12 cellular contexts compared by ENCODE assay signal in genomic region chr5:118548761-118549160, GRCh38.
DNase-seq lines count a peak whose midpoint lies in the region; ATAC-seq and TF ChIP-seq lines count a peak whose summit lies in the region.
"Had no signal": no experiment of that assay in that cellular context is flagged by ENCODE, and none has a peak within 500 bp of the region (broad histone marks: within the 10 kb centered on the region; RNA-seq: fewer than 3 reads in every experiment).

No MANE protein-coding gene starts in this region.

- intact Hi-C loops in MCF 10A (cut with micrococcal nuclease) = no loop called here
- intact Hi-C loops in breast epithelium (cut with DNase I; ENCODE audit: low total_unique reads) = no loop called here
- intact Hi-C loops in spleen (cut with DNase I; ENCODE audit: low total_unique reads) = no loop called here

- no peak overlapping the region for H3K27ac ChIP-seq in breast epithelium
- no peak overlapping the region for H3K27ac ChIP-seq in spleen
- H3K27ac ChIP-seq: psoas muscle, testis had no signal

- H3K9me3 Mint-ChIP-seq in MCF 10A (ENCODE audit: unreplicated experiment) = no peaks in the 10 kb centered on the region
- H3K9me3 Mint-ChIP-seq: activated CD8-positive, alpha-beta T cell treated with anti-CD3 and anti-CD28 coated beads for 36 hours; activated naive CD8-positive, alpha-beta T cell treated with anti-CD3 and anti-CD28 coated beads for 36 hours had no signal

- H3K36me3 Mint-ChIP-seq in MCF 10A (ENCODE audit: insufficient read depth, unreplicated experiment) = no peaks in the 10 kb centered on the region
- H3K36me3 Mint-ChIP-seq: activated naive CD8-positive, alpha-beta T cell treated with anti-CD3 and anti-CD28 coated beads for 36 hours had no signal

- H3K4me3 ChIP-seq in breast epithelium = no peak overlapping the region
- H3K4me3 ChIP-seq in fibroblast of the aortic adventitia (ENCODE audit: low read depth, low read length) = no peak overlapping the region
- H3K4me3 ChIP-seq in spleen = no peak overlapping the region
- H3K4me3 ChIP-seq: psoas muscle, testis had no signal

- POLR2A ChIA-PET in MCF 10A (lab: Yijun Ruan, JAX) = interaction anchor here (1.2 kb wide), 1 partner anchor 12 kb away, joined by 5 read pairs; no protein-coding TSS in a partner anchor

- no TSS peak for BruUV-seq in MCF 10A (replicated peaks; lab: Mats Ljungman, UMichigan)

- TF ChIP-seq POLR2A in breast epithelium (IDR thresholded peaks at IDR 0.05) (no peak), spleen (IDR thresholded peaks at IDR 0.05) (no peak)

- no peak for TF ChIP-seq CTCF in MCF 10A (IDR thresholded peaks at IDR 0.05; ENCODE audit: unreplicated experiment)
- TF ChIP-seq CTCF in breast epithelium (IDR thresholded peaks at IDR 0.05) = no peak
- TF ChIP-seq CTCF in fibroblast of the aortic adventitia (IDR thresholded peaks at IDR 0.05; ENCODE audit: insufficient read depth, low read length) = no peak
- TF ChIP-seq CTCF in spleen (IDR thresholded peaks at IDR 0.05 in 8 of 11, conservative IDR thresholded peaks at IDR 0.05 in 3 of 11) = no peak

- peak; percentile 85 for DNase-seq in MCF 10A (ENCODE audit: unreplicated experiment)
- no peak for DNase-seq in breast epithelium (ENCODE audit: low spot score in 2 of 2)
- DNase-seq in SW480 (ENCODE audit: low spot score) = peak; percentile 7
- DNase-seq in fibroblast of the aortic adventitia (ENCODE audit: low read depth) = peak; percentile 59
- DNase-seq in spleen = no peak
- no peak for DNase-seq in cortex of kidney (lab: John Stamatoyannopoulos, UW)
- no peak for DNase-seq in activated naive CD4-positive, alpha-beta T cell (lab: John Stamatoyannopoulos, UW)
- DNase-seq: activated CD8-positive, alpha-beta T cell treated with anti-CD3 and anti-CD28 coated beads for 36 hours; activated naive CD8-positive, alpha-beta T cell treated with anti-CD3 and anti-CD28 coated beads for 36 hours; psoas muscle; testis had no signal

- no peaks in the 10 kb centered on the region for H3K36me3 ChIP-seq in breast epithelium
- no peaks in the 10 kb centered on the region for H3K36me3 ChIP-seq in spleen

- no peak for ATAC-seq in GM19035 (IDR thresholded peaks at IDR 0.05; ENCODE audit: unreplicated experiment)
- ATAC-seq: activated CD8-positive, alpha-beta T cell treated with anti-CD3 and anti-CD28 coated beads for 36 hours; psoas muscle had no signal

- H3K27ac Mint-ChIP-seq in MCF 10A (ENCODE audit: low read depth, unreplicated experiment) = peak overlapping the region; percentile 14
- H3K27ac Mint-ChIP-seq: activated CD8-positive, alpha-beta T cell treated with anti-CD3 and anti-CD28 coated beads for 36 hours; activated naive CD8-positive, alpha-beta T cell treated with anti-CD3 and anti-CD28 coated beads for 36 hours had no signal

- peaks cover 13% of the 10 kb centered on the region for H3K4me1 Mint-ChIP-seq in MCF 10A (ENCODE audit: insufficient read depth, unreplicated experiment)
- H3K4me1 Mint-ChIP-seq: activated naive CD8-positive, alpha-beta T cell treated with anti-CD3 and anti-CD28 coated beads for 36 hours had no signal

- H3K4me3 Mint-ChIP-seq in MCF 10A (ENCODE audit: unreplicated experiment) = no peak overlapping the region
- H3K4me3 Mint-ChIP-seq: activated CD8-positive, alpha-beta T cell treated with anti-CD3 and anti-CD28 coated beads for 36 hours; activated naive CD8-positive, alpha-beta T cell treated with anti-CD3 and anti-CD28 coated beads for 36 hours had no signal

- CTCF ChIA-PET in MCF 10A (lab: Yijun Ruan, JAX) = interaction anchor here (0.5 to 1.6 kb wide), 2 partner anchors 12 to 16 kb away, joined by 3 to 5 read pairs; no protein-coding TSS in a partner anchor

- H3K27me3 Mint-ChIP-seq in MCF 10A (ENCODE audit: insufficient read depth, unreplicated experiment) = no peaks in the 10 kb centered on the region
- H3K27me3 Mint-ChIP-seq: activated CD8-positive, alpha-beta T cell treated with anti-CD3 and anti-CD28 coated beads for 36 hours had no signal

- no peaks in the 10 kb centered on the region for H3K9me3 ChIP-seq in breast epithelium
- H3K9me3 ChIP-seq in spleen = no peaks in the 10 kb centered on the region
- H3K9me3 ChIP-seq: psoas muscle, testis had no signal

- H3K27me3 ChIP-seq in breast epithelium = no peaks in the 10 kb centered on the region
- no peaks in the 10 kb centered on the region for H3K27me3 ChIP-seq in spleen (replicated peaks in 1 of 7)
- H3K27me3 ChIP-seq: testis had no signal

- H3K4me1 ChIP-seq in breast epithelium (no peaks in the 10 kb centered on the region), spleen (no peaks in the 10 kb centered on the region)
- H3K4me1 ChIP-seq: psoas muscle, testis had no signal

Comparison
In these comparisons a context has a peak if more than half of its experiments do, and no peak if none do; other contexts are left out.
1. DNase-seq: peak in MCF 10A (single experiment), SW480 (single experiment) and fibroblast of the aortic adventitia (single experiment); none in breast epithelium (0 of 2), spleen (single experiment), cortex of kidney (single experiment) and activated naive CD4-positive, alpha-beta T cell (0 of 4).